18 cellular contexts compared by ENCODE assay signal in genomic region chr13:112071902-112072530, GRCh38. TPM values are rescaled to one million over a fixed set of nuclear protein-coding genes. Genes with fewer than 3 reads are reported as not detected.
DNase-seq lines count a peak whose midpoint lies in the region; ATAC-seq and TF ChIP-seq lines count a peak whose summit lies in the region.
"Had no signal": no experiment of that assay in that cellular context is flagged by ENCODE, and none has a peak within 500 bp of the region (broad histone marks: within the 10 kb centered on the region; RNA-seq: fewer than 3 reads in every experiment).

No MANE protein-coding gene starts in this region.

- TF ChIP-seq CTCF in left ventricle myocardium inferior (IDR thresholded peaks at IDR 0.05; ENCODE audit: borderline replicate concordance) (no peak), right atrium auricular region (IDR thresholded peaks at IDR 0.05) (no peak), thoracic aorta (IDR thresholded peaks at IDR 0.05) (no peak)

- H3K4me3 ChIP-seq in left ventricle myocardium inferior (peak overlapping the region; percentile 45), right atrium auricular region (peak overlapping the region in 1 of 2 donors; percentile 27), iPS-20b (ENCODE audit: low read length) (peak overlapping the region; percentile 65; the same call in 1 of the 2 replicates), thoracic aorta (peak overlapping the region; percentile 35)
- no peak overlapping the region for H3K4me3 ChIP-seq in CD4-positive, alpha-beta memory T cell (ENCODE audit: low read length in 2 of 2)
- H3K4me3 ChIP-seq: right lobe of liver, SK-N-MC had no signal

- H3K36me3 ChIP-seq in left ventricle myocardium inferior (no peaks in the 10 kb centered on the region), right atrium auricular region (no peaks in the 10 kb centered on the region), iPS-20b (ENCODE audit: insufficient read depth, low read depth, low read length) (no peaks in the 10 kb centered on the region), thoracic aorta (no peaks in the 10 kb centered on the region)
- no peaks in the 10 kb centered on the region for H3K36me3 ChIP-seq in CD4-positive, alpha-beta memory T cell (ENCODE audit: insufficient read depth, low read length)
- H3K36me3 ChIP-seq: brain microvascular endothelial cell, gastroesophageal sphincter, right lobe of liver had no signal

- DNase-seq in left ventricle myocardium inferior (no peak), right atrium auricular region (ENCODE audit: low spot score) (no peak), thoracic aorta (ENCODE audit: low spot score) (no peak)
- DNase-seq in activated naive CD8-positive, alpha-beta T cell treated with anti-CD3 and anti-CD28 coated beads for 36 hours, result no peak
- DNase-seq in activated CD8-positive, alpha-beta memory T cell treated with anti-CD3 and anti-CD28 coated beads for 24 hours, result no peak
- DNase-seq in CD4-positive, alpha-beta memory T cell, result no peak
- DNase-seq: activated CD4-positive, alpha-beta T cell treated with anti-CD3 and anti-CD28 coated beads for 1 hour; brain microvascular endothelial cell; GF-D8; kidney glomerular epithelial cell; right lobe of liver; stimulated activated naive CD4-positive, alpha-beta T cell treated with Interleukin-2 at 50 U/mL for 16 hours had no signal

- ATAC-seq in thoracic aorta (ENCODE audit: insufficient number of reproducible peaks, low FRiP score, low read depth), result no peak
- no peak for ATAC-seq in GM18868 (IDR thresholded peaks at IDR 0.05; ENCODE audit: unreplicated experiment)

- POLR2A ChIA-PET in CD4-positive, alpha-beta memory T cell (lab: Charles Lee; ENCODE audit: partially characterized antibody), result no interaction called here

- H3K4me1 Mint-ChIP-seq in activated naive CD8-positive, alpha-beta T cell treated with anti-CD3 and anti-CD28 coated beads for 36 hours, result peaks cover 5% of the 10 kb centered on the region
- H3K4me1 Mint-ChIP-seq in CD4-positive, alpha-beta memory T cell, result peaks cover 0 to 14% (median 2%) of the 10 kb centered on the region in 4 donors

- H3K27me3 ChIP-seq in left ventricle myocardium inferior (ENCODE audit: low read depth) (peaks cover 95% of the 10 kb centered on the region), right atrium auricular region (peaks cover 32 to 70% of the 10 kb centered on the region in 2 donors), iPS-20b (ENCODE audit: insufficient read depth, low read length) (peaks cover 85% of the 10 kb centered on the region), thoracic aorta (replicated peaks; ENCODE audit: insufficient read depth) (peaks cover 13% of the 10 kb centered on the region)
- H3K27me3 ChIP-seq in CD4-positive, alpha-beta memory T cell (ENCODE audit: insufficient read depth, low read length), result peaks cover 30% of the 10 kb centered on the region

- H3K9me3 Mint-ChIP-seq in activated naive CD8-positive, alpha-beta T cell treated with anti-CD3 and anti-CD28 coated beads for 36 hours, result peaks cover 16% of the 10 kb centered on the region
- H3K9me3 Mint-ChIP-seq in CD4-positive, alpha-beta memory T cell, result peaks cover 0 to 48% (median 28%) of the 10 kb centered on the region in 8 donors

- no peak overlapping the region for H3K4me3 Mint-ChIP-seq in activated naive CD8-positive, alpha-beta T cell treated with anti-CD3 and anti-CD28 coated beads for 36 hours
- peak overlapping the region in 2 of 8 donors; percentile 5 to 23 for H3K4me3 Mint-ChIP-seq in CD4-positive, alpha-beta memory T cell

- no peak overlapping the region for H3K9ac ChIP-seq in iPS-20b (ENCODE audit: low read depth, low read length)

- H3K27ac ChIP-seq in left ventricle myocardium inferior (replicated peaks) (no peak overlapping the region), right atrium auricular region (no peak overlapping the region), iPS-20b (ENCODE audit: low read length) (no peak overlapping the region), thoracic aorta (no peak overlapping the region)
- no peak overlapping the region for H3K27ac ChIP-seq in CD4-positive, alpha-beta memory T cell (ENCODE audit: low read depth, low read length)
- H3K27ac ChIP-seq: brain microvascular endothelial cell, gastroesophageal sphincter, HL-60, right lobe of liver, SK-N-MC had no signal

- peaks cover 20% of the 10 kb centered on the region for H3K36me3 Mint-ChIP-seq in activated naive CD8-positive, alpha-beta T cell treated with anti-CD3 and anti-CD28 coated beads for 36 hours
- peaks cover 1 to 3% of the 10 kb centered on the region in 2 donors for H3K36me3 Mint-ChIP-seq in CD4-positive, alpha-beta memory T cell

- H3K9me3 ChIP-seq in left ventricle myocardium inferior (replicated peaks), result no peaks in the 10 kb centered on the region
- no peaks in the 10 kb centered on the region for H3K9me3 ChIP-seq in right atrium auricular region
- no peaks in the 10 kb centered on the region; the same call in 1 of the 2 replicates for H3K9me3 ChIP-seq in iPS-20b (ENCODE audit: insufficient read depth, low read depth, low read length)
- no peaks in the 10 kb centered on the region for H3K9me3 ChIP-seq in thoracic aorta
- no peaks in the 10 kb centered on the region for H3K9me3 ChIP-seq in CD4-positive, alpha-beta memory T cell (ENCODE audit: control insufficient read depth in 1 of 2, low read length in 2 of 2)
- H3K9me3 ChIP-seq: gastroesophageal sphincter, right lobe of liver had no signal

- H3K4me1 ChIP-seq in left ventricle myocardium inferior, result peaks cover 35% of the 10 kb centered on the region
- peaks cover 0 to 22% of the 10 kb centered on the region in 2 donors for H3K4me1 ChIP-seq in right atrium auricular region
- peaks cover 15% of the 10 kb centered on the region; the same call in 1 of the 2 replicates for H3K4me1 ChIP-seq in iPS-20b (ENCODE audit: insufficient read depth, low read length)
- no peaks in the 10 kb centered on the region for H3K4me1 ChIP-seq in thoracic aorta (ENCODE audit: control insufficient read depth in 1 of 2, low read depth in 2 of 2)
- H3K4me1 ChIP-seq in CD4-positive, alpha-beta memory T cell (ENCODE audit: insufficient read depth, low read length), result no peaks in the 10 kb centered on the region
- H3K4me1 ChIP-seq: right lobe of liver had no signal

- peak overlapping the region; percentile 38 for H3K27ac Mint-ChIP-seq in activated naive CD8-positive, alpha-beta T cell treated with anti-CD3 and anti-CD28 coated beads for 36 hours
- no peak overlapping the region for H3K27ac Mint-ChIP-seq in CD4-positive, alpha-beta memory T cell

- peaks cover 92% of the 10 kb centered on the region for H3K27me3 Mint-ChIP-seq in activated naive CD8-positive, alpha-beta T cell treated with anti-CD3 and anti-CD28 coated beads for 36 hours
- H3K27me3 Mint-ChIP-seq in CD4-positive, alpha-beta memory T cell, result peaks cover 49 to 60% of the 10 kb centered on the region in 2 donors

- CTCF ChIA-PET in CD4-positive, alpha-beta memory T cell (lab: Charles Lee; ENCODE audit: partially characterized antibody), result no interaction called here

- intact Hi-C loops in left ventricle myocardium inferior (cut with micrococcal nuclease), result no loop called here
- intact Hi-C loops in CD4-positive, alpha-beta memory T cell (cut with micrococcal nuclease), result no loop called here

RNA-seq across cellular contexts. Expression of gene SOX1, which starts 5.1 kb away (rescaled TPM):
- total RNA-seq in left ventricle myocardium inferior (not detected), right atrium auricular region (not detected), thoracic aorta (not detected)
- total RNA-seq in activated naive CD8-positive, alpha-beta T cell treated with anti-CD3 and anti-CD28 coated beads for 36 hours, result not detected
- total RNA-seq in CD4-positive, alpha-beta memory T cell, result not detected
- polyA plus RNA-seq in CD4-positive, alpha-beta memory T cell, result not detected
- total RNA-seq: myocyte, right lobe of liver had no signal

Comparison
In these comparisons a context has a peak if more than half of its experiments do, and no peak if none do; other contexts are left out.
1. H3K4me3 ChIP-seq: peak in left ventricle myocardium inferior (single experiment), iPS-20b (single experiment) and thoracic aorta (single experiment); none in CD4-positive, alpha-beta memory T cell (0 of 2).